In the genomic region with DNA sequence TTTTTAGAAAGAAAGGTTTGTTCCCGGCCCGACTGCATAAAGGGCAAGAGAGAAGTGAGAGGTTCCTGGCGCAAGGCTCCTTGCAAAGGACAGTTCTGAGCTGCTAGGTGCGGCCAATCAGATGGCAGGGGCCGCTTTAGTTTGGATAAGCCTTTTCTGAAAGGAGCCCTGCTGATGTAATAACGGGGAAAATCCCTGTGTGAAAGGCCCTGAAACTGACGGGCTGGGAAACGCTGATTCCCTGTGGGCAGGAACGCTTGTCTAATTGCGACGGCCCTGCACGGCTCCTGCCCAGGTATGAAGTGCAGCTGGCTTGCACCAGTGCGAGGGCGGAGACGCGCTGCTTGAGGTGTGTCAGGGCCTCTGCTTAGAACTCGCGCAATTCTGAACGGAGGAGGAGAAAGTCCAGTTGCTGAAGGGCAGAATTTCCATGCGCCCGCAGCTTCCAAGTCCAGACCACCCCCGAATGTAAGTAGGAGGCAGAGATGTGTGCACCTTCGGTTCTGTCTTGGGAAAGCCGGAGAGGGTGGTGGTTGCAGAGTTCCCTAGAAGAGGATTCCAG, we compare ENCODE assay signal across 9 cellular contexts. TPM values are rescaled to one million over a fixed set of nuclear protein-coding genes. Genes with fewer than 3 reads are reported as not detected.
DNase-seq lines count a peak whose midpoint lies in the region; ATAC-seq and TF ChIP-seq lines count a peak whose summit lies in the region.
"Had no signal": no experiment of that assay in that cellular context is flagged by ENCODE, and none has a peak within 500 bp of the region (broad histone marks: within the 10 kb centered on the region; RNA-seq: fewer than 3 reads in every experiment).

No MANE protein-coding gene starts in this region.

- POLR2A ChIA-PET in PC-3 (lab: Charles Lee; ENCODE audit: unreplicated experiment) = interaction anchor here (0.6 kb wide), 1 partner anchor 122 kb away, joined by 4 read pairs; no protein-coding TSS in a partner anchor

- no peaks in the 10 kb centered on the region for H4K20me1 ChIP-seq in H9 (ENCODE audit: control insufficient read depth, insufficient read depth, insufficient read length)
- H4K20me1 ChIP-seq in PC-3 (ENCODE audit: low read length) = no peaks in the 10 kb centered on the region

- H2BK120ac ChIP-seq in H9 (ENCODE audit: low read depth, low read length, poor library complexity, severe bottlenecking) = no peak overlapping the region

- H3K4me3 Mint-ChIP-seq in H9 = peak overlapping the region in 1 of 2 experiments; percentile 19; a peak in 2 of 5 replicates
- no peak overlapping the region for H3K4me3 Mint-ChIP-seq in activated naive CD4-positive, alpha-beta T cell treated with anti-CD3 and anti-CD28 coated beads, Interleukin-2, amount 10 ng/mL, durations not matched to agents 7 days and 5 days
- H3K4me3 Mint-ChIP-seq: activated naive CD8-positive, alpha-beta T cell treated with anti-CD3 and anti-CD28 coated beads for 36 hours had no signal

- no peaks in the 10 kb centered on the region; a peak in 1 of 5 replicates for H3K9me3 Mint-ChIP-seq in H9
- H3K9me3 Mint-ChIP-seq in activated naive CD4-positive, alpha-beta T cell treated with anti-CD3 and anti-CD28 coated beads, Interleukin-2, amount 10 ng/mL, durations not matched to agents 7 days and 5 days = no peaks in the 10 kb centered on the region
- H3K9me3 Mint-ChIP-seq: activated naive CD8-positive, alpha-beta T cell treated with anti-CD3 and anti-CD28 coated beads for 36 hours had no signal

- peaks cover 26 to 31% of the 10 kb centered on the region in 2 experiments for H3K4me1 Mint-ChIP-seq in H9
- no peaks in the 10 kb centered on the region for H3K4me1 Mint-ChIP-seq in activated naive CD4-positive, alpha-beta T cell treated with anti-CD3 and anti-CD28 coated beads, Interleukin-2, amount 10 ng/mL, durations not matched to agents 7 days and 5 days
- H3K4me1 Mint-ChIP-seq: activated naive CD8-positive, alpha-beta T cell treated with anti-CD3 and anti-CD28 coated beads for 36 hours had no signal

- no peak overlapping the region for H2BK20ac ChIP-seq in H9 (ENCODE audit: low read depth, low read length, poor library complexity, severe bottlenecking)

- H3K56ac ChIP-seq in H9 (ENCODE audit: insufficient read length, low read depth, low read length) = no peak overlapping the region

- no peak overlapping the region for H3T11ph ChIP-seq in H9 (ENCODE audit: low read length)

- H2AFZ ChIP-seq in H9 (ENCODE audit: low read length) (peak overlapping the region; percentile 42), PC-3 (ENCODE audit: low read length) (peak overlapping the region; percentile 78)

- peak overlapping the region in 2 of 3 experiments; percentile 77 to 81; a peak in 3 of 7 replicates for H3K27ac Mint-ChIP-seq in H9
- no peak overlapping the region for H3K27ac Mint-ChIP-seq in activated naive CD4-positive, alpha-beta T cell treated with anti-CD3 and anti-CD28 coated beads, Interleukin-2, amount 10 ng/mL, durations not matched to agents 7 days and 5 days
- H3K27ac Mint-ChIP-seq: activated naive CD8-positive, alpha-beta T cell treated with anti-CD3 and anti-CD28 coated beads for 36 hours had no signal

- H2BK15ac ChIP-seq in H9 (ENCODE audit: low read depth, low read length) = no peak overlapping the region

- H3K36me3 ChIP-seq in PC-3 (ENCODE audit: low read depth, low read length) = no peaks in the 10 kb centered on the region

- no peaks in the 10 kb centered on the region for H3K36me3 Mint-ChIP-seq in H9 (ENCODE audit: insufficient read depth in 1 of 3, low read depth in 3 of 3)
- no peaks in the 10 kb centered on the region for H3K36me3 Mint-ChIP-seq in activated naive CD4-positive, alpha-beta T cell treated with anti-CD3 and anti-CD28 coated beads, Interleukin-2, amount 10 ng/mL, durations not matched to agents 7 days and 5 days
- H3K36me3 Mint-ChIP-seq: activated naive CD8-positive, alpha-beta T cell treated with anti-CD3 and anti-CD28 coated beads for 36 hours had no signal

- H3K4me3 ChIP-seq in PC-3 (ENCODE audit: low read length) (peak overlapping the region; percentile 67), right cardiac atrium (ENCODE audit: low read length) (no peak overlapping the region)

- H3K9ac ChIP-seq in H9 (ENCODE audit: extremely low read depth, insufficient read length, low read length) (no peak overlapping the region), PC-3 (ENCODE audit: low read length) (peak overlapping the region; percentile 72)

- H3K23me2 ChIP-seq in H9 (ENCODE audit: insufficient read length, low read depth, low read length, poor library complexity, severe bottlenecking) = no peaks in the 10 kb centered on the region

- H4K91ac ChIP-seq in H9 (ENCODE audit: insufficient read length, low read depth, low read length) = no peak overlapping the region

- H3K18ac ChIP-seq in H9 (ENCODE audit: insufficient read length, low read depth, low read length) = peak overlapping the region; percentile 46

- no peaks in the 10 kb centered on the region for H3F3A ChIP-seq in PC-3 (ENCODE audit: low read length, unreplicated experiment)

- peak overlapping the region; percentile 23 for H3K14ac ChIP-seq in H9 (ENCODE audit: insufficient read depth, low read length)

- intact Hi-C loops in PC-3 (cut with micrococcal nuclease) (no loop called here), right cardiac atrium (cut with DNase I) (no loop called here)

- no peak overlapping the region for H3K23ac ChIP-seq in H9 (ENCODE audit: insufficient read length, low read depth, low read length)

- H3K27me3 Mint-ChIP-seq in H9 (ENCODE audit: low read depth) = peaks cover 1% of the 10 kb centered on the region
- peaks cover 26% of the 10 kb centered on the region for H3K27me3 Mint-ChIP-seq in activated naive CD4-positive, alpha-beta T cell treated with anti-CD3 and anti-CD28 coated beads, Interleukin-2, amount 10 ng/mL, durations not matched to agents 7 days and 5 days

- no peaks in the 10 kb centered on the region for H3K79me1 ChIP-seq in H9 (ENCODE audit: insufficient read depth, low read depth, low read length, poor library complexity, severe bottlenecking)

- H2BK12ac ChIP-seq in H9 (ENCODE audit: insufficient read length, low read depth, low read length) = no peak overlapping the region

- H3K79me2 ChIP-seq in H9 (ENCODE audit: insufficient read depth, low read length) = no peaks in the 10 kb centered on the region
- no peaks in the 10 kb centered on the region for H3K79me2 ChIP-seq in PC-3 (ENCODE audit: low read length)

- H3K4me1 ChIP-seq in H9 (ENCODE audit: insufficient read depth, low read length) (no peaks in the 10 kb centered on the region), PC-3 (ENCODE audit: insufficient read depth, low read length) (peaks cover 26% of the 10 kb centered on the region), right cardiac atrium (ENCODE audit: control insufficient read depth, insufficient read depth, low read length) (peaks cover 6% of the 10 kb centered on the region)

- no peaks in the 10 kb centered on the region for H3K27me3 ChIP-seq in H9 (ENCODE audit: insufficient read depth, low read length)
- no peaks in the 10 kb centered on the region for H3K27me3 ChIP-seq in PC-3 (ENCODE audit: low read length)
- no peaks in the 10 kb centered on the region for H3K27me3 ChIP-seq in right cardiac atrium (ENCODE audit: control insufficient read depth, insufficient read depth)

- no peak for TF ChIP-seq CTCF in H9 (conservative IDR thresholded peaks at IDR 0.05)
- TF ChIP-seq CTCF in PC-3 (conservative IDR thresholded peaks at IDR 0.05; ENCODE audit: low read depth, low read length) = no peak
- TF ChIP-seq CTCF in GM10266 (IDR thresholded peaks at IDR 0.05; ENCODE audit: control insufficient read depth, insufficient read depth, low read depth, missing control alignments) = no peak

- H2AK5ac ChIP-seq in H9 (ENCODE audit: insufficient read length, low read length) = no peak overlapping the region

- no peaks in the 10 kb centered on the region for H3K9me2 ChIP-seq in PC-3 (replicated peaks; ENCODE audit: low read length)

- DNase-seq in H9 (peak; percentile 51), PC-3 (peak; percentile 60), right cardiac atrium (peak in 1 of 3 donors; percentile 51), renal cortical epithelial cell (ENCODE audit: low read depth) (peak; percentile 78), 8988T (no peak), NCI-H1048 (lab: John Stamatoyannopoulos, UW) (no peak), GM10266 (ENCODE audit: extremely low spot score) (no peak)
- DNase-seq in activated naive CD4-positive, alpha-beta T cell treated with anti-CD3 and anti-CD28 coated beads, Interleukin-2, amount 10 ng/mL, durations not matched to agents 7 days and 5 days = no peak
- DNase-seq: activated naive CD8-positive, alpha-beta T cell treated with anti-CD3 and anti-CD28 coated beads for 36 hours had no signal

- CTCF ChIA-PET in PC-3 (lab: Charles Lee) = no interaction called here
- CTCF ChIA-PET in activated naive CD4-positive, alpha-beta T cell treated with anti-CD3 and anti-CD28 coated beads, Interleukin-2, amount 10 ng/mL, durations not matched to agents 7 days and 5 days (lab: Charles Lee) = no interaction called here

- ATAC-seq in PC-3 (peak; percentile 82), right cardiac atrium (peak in 1 of 2 donors; percentile 29)

- WGBS in H9 (ENCODE audit: extremely low coverage, insufficient read length, low lambda C conversion rate) = no CpG with 5 or more reads among the region's 24 CpGs
- WGBS in right cardiac atrium = 49% methylated on average over 24 of the region's 24 CpGs

- H4K5ac ChIP-seq in H9 (ENCODE audit: insufficient read length, low read depth, low read length) = no peak overlapping the region

- BruUV-seq in PC-3 (replicated peaks; lab: Mats Ljungman, UMichigan) = no TSS peak

- no peak overlapping the region for H3K27ac ChIP-seq in H9 (ENCODE audit: insufficient read length, low read depth, low read length)
- peak overlapping the region; percentile 79 for H3K27ac ChIP-seq in PC-3 (ENCODE audit: low read length)
- peak overlapping the region; percentile 81 for H3K27ac ChIP-seq in right cardiac atrium (ENCODE audit: low read length)

- no peaks in the 10 kb centered on the region for H3K9me3 ChIP-seq in H9 (ENCODE audit: control insufficient read depth, low read depth, low read length)
- H3K9me3 ChIP-seq in PC-3 (ENCODE audit: low read length) = no peaks in the 10 kb centered on the region
- H3K9me3 ChIP-seq in right cardiac atrium (ENCODE audit: control insufficient read depth, low read length) = no peaks in the 10 kb centered on the region

- no peak overlapping the region for H4K8ac ChIP-seq in H9 (replicated peaks; ENCODE audit: insufficient read length, low read depth, low read length)

- no peak overlapping the region for H2BK5ac ChIP-seq in H9 (ENCODE audit: insufficient read length, low read length)

- H3K4ac ChIP-seq in H9 (ENCODE audit: low read depth, low read length) = no peak overlapping the region

- H3K4me2 ChIP-seq in H9 (ENCODE audit: insufficient read depth, insufficient read length, low read length) (no peak overlapping the region), PC-3 (ENCODE audit: low read length) (peak overlapping the region; percentile 73)

RNA-seq across cellular contexts. Expression of gene TACC2, which starts 30.5 kb away (rescaled TPM):
- total RNA-seq in H9 (2021) = 54.8 and 58.1 TPM in 2 replicates
- total RNA-seq in PC-3 (2014; rRNA removed) = 27.9 and 31.7 TPM in 2 replicates
- total RNA-seq in right cardiac atrium = 100 to 1,000 TPM; 274 to 370 (median 307) TPM
- polyA plus RNA-seq in right cardiac atrium = 234 TPM
- total RNA-seq in renal cortical epithelial cell = 10.1 and 11.2 TPM in 2 replicates
- total RNA-seq: activated naive CD8-positive, alpha-beta T cell treated with anti-CD3 and anti-CD28 coated beads for 36 hours had no signal

RNA-seq across cellular contexts. Expression of gene NSMCE4A, which starts 44.5 kb away (rescaled TPM):
- total RNA-seq in H9 (2021) (59.0 and 60.5 TPM in 2 replicates), PC-3 (2014; rRNA removed) (46.3 and 47.3 TPM in 2 replicates), right cardiac atrium (10 to 100 TPM; 30.3 to 43.1 (median 35.0) TPM), renal cortical epithelial cell (22.8 and 30.7 TPM in 2 replicates)
- polyA plus RNA-seq in right cardiac atrium = 48.0 TPM

Comparison
In these comparisons a context has a peak if more than half of its experiments do, and no peak if none do; other contexts are left out.
1. DNase-seq: peak in H9 (single experiment), PC-3 (single experiment) and renal cortical epithelial cell (single experiment); none in 8988T (single experiment), NCI-H1048 (single experiment), GM10266 (single experiment) and activated naive CD4-positive, alpha-beta T cell treated with anti-CD3 and anti-CD28 coated beads, Interleukin-2, amount 10 ng/mL, durations not matched to agents 7 days and 5 days (single experiment).